Comparison of ENCODE assay signal across 1 cellular context in the genomic region with DNA sequence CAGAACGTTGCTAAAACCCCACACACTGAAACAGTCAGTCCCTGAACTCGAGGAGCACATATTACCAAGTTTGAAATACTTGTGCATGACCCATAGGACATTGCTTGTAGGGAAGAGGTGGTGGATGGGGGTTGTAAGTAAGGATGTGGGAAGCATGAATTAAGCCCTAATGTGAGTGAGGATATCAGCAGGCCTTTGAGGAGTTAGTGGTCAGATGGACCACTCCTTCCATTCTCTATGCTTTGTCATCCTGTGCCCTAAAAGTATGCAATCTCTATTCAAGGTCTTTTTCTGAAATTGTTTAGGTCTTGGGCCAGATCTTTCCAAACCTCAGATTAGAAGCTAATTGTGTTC.
TF ChIP-seq lines count a peak whose summit lies in the region.

No MANE protein-coding gene starts in this region.

TF ChIP-seq in H1, 55 proteins besides CTCF, POLR2A, EP300 and RAD21:
- TF ChIP-seq FOSL1 (IDR thresholded peaks at IDR 0.05; ENCODE audit: insufficient read depth, low read depth, low read length) (no peak), ZNF274 (IDR thresholded peaks at IDR 0.05; ENCODE audit: borderline replicate concordance, extremely low read depth, low read length) (no peak), SIN3A (conservative IDR thresholded peaks at IDR 0.05 in 1 of 2, IDR thresholded peaks at IDR 0.05 in 1 of 2; ENCODE audit: low read depth in 1 of 2, low read length in 2 of 2) (no peak), NANOG (IDR thresholded peaks at IDR 0.05; ENCODE audit: insufficient read depth, low read depth, low read length, poor library complexity, severe bottlenecking) (no peak), BRCA1 (IDR thresholded peaks at IDR 0.05; ENCODE audit: low read depth, low read length) (no peak), GTF2F1 (IDR thresholded peaks at IDR 0.05; ENCODE audit: borderline replicate concordance, low read depth, low read length) (no peak)
- TF ChIP-seq, protein P1, sequence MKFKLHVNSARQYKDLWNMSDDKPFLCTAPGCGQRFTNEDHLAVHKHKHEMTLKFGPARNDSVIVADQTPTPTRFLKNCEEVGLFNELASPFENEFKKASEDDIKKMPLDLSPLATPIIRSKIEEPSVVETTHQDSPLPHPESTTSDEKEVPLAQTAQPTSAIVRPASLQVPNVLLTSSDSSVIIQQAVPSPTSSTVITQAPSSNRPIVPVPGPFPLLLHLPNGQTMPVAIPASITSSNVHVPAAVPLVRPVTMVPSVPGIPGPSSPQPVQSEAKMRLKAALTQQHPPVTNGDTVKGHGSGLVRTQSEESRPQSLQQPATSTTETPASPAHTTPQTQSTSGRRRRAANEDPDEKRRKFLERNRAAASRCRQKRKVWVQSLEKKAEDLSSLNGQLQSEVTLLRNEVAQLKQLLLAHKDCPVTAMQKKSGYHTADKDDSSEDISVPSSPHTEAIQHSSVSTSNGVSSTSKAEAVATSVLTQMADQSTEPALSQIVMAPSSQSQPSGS (IDR thresholded peaks at IDR 0.05; ENCODE audit: low read length) = no peak
